2 cellular contexts compared by ENCODE assay signal in genomic region chr11:32613500-32614151, GRCh38.
TF ChIP-seq lines count a peak whose summit lies in the region.

No MANE protein-coding gene starts in this region.

TF ChIP-seq in HepG2, 621 proteins besides CTCF, POLR2A, EP300 and RAD21 (continues in another document):
- TF ChIP-seq ZBTB7B (CRISPR knock-in tag; IDR thresholded peaks at IDR 0.05) = no peak
- TF ChIP-seq ZNF614 (CRISPR knock-in tag; IDR thresholded peaks at IDR 0.05; ENCODE audit: borderline replicate concordance) = no peak
- no peak for TF ChIP-seq ZNF234 (CRISPR knock-in tag; conservative IDR thresholded peaks at IDR 0.05)
- TF ChIP-seq GATAD2A (CRISPR knock-in tag; IDR thresholded peaks at IDR 0.05) = 0 out of 2 replicates have a peak, but pooled peaks have one; percentile 10
- TF ChIP-seq TCF7 (IDR thresholded peaks at IDR 0.05; ENCODE audit: low read depth) = peak; percentile 53; the same call in 1 of the 2 replicates
- peak; percentile 28; the same call in 1 of the 2 replicates for TF ChIP-seq ARID5B (CRISPR knock-in tag; IDR thresholded peaks at IDR 0.05)
- TF ChIP-seq ISL2 (CRISPR knock-in tag; IDR thresholded peaks at IDR 0.05) = 0 out of 2 replicates have a peak, but pooled peaks have one; percentile 18
- no peak for TF ChIP-seq SOX13 (IDR thresholded peaks at IDR 0.05)
- TF ChIP-seq SOX13 (CRISPR knock-in tag; conservative IDR thresholded peaks at IDR 0.05 in 1 of 2, IDR thresholded peaks at IDR 0.05 in 1 of 2) = 0 out of 4 replicates have a peak, but pooled peaks of 1 of the 2 experiments have one; percentile 12
- no peak for TF ChIP-seq GLI4 (CRISPR knock-in tag; IDR thresholded peaks at IDR 0.05; ENCODE audit: borderline replicate concordance)
- peak; percentile 62; the same call in 1 of the 2 replicates for TF ChIP-seq TFAP4 (IDR thresholded peaks at IDR 0.05; ENCODE audit: borderline replicate concordance, low read depth)
- peak; percentile 30; the same call in 1 of the 2 replicates for TF ChIP-seq NR2F6 (IDR thresholded peaks at IDR 0.05)
- TF ChIP-seq NR2F6 (CRISPR knock-in tag; IDR thresholded peaks at IDR 0.05) = no peak
- TF ChIP-seq RFX3 (CRISPR knock-in tag; IDR thresholded peaks at IDR 0.05) = no peak

TF ChIP-seq in GM12878, 131 proteins besides CTCF, POLR2A, EP300 and RAD21:
- TF ChIP-seq ATF7 (IDR thresholded peaks at IDR 0.05; ENCODE audit: low read depth) = 0 out of 2 replicates have a peak, but pooled peaks have one; percentile 13
- TF ChIP-seq ZNF217 (IDR thresholded peaks at IDR 0.05) = no peak
- TF ChIP-seq ZNF592 (IDR thresholded peaks at IDR 0.05) = no peak
- TF ChIP-seq HDAC2 (IDR thresholded peaks at IDR 0.05) = no peak
- 0 out of 2 replicates have a peak, but pooled peaks have one; percentile 43 for TF ChIP-seq NFIC (IDR thresholded peaks at IDR 0.05; ENCODE audit: low read depth, low read length)
- TF ChIP-seq NFYA (IDR thresholded peaks at IDR 0.05; ENCODE audit: borderline replicate concordance, low read depth, low read length) = no peak
- TF ChIP-seq SRF (IDR thresholded peaks at IDR 0.05; ENCODE audit: low read depth in 2 of 2, low read length in 2 of 2) = no peak
- peak; percentile 71 for TF ChIP-seq BCL3 (IDR thresholded peaks at IDR 0.05; ENCODE audit: borderline replicate concordance, insufficient read depth, low read depth, low read length, poor library complexity, severe bottlenecking)
- TF ChIP-seq RB1 (IDR thresholded peaks at IDR 0.05; ENCODE audit: borderline replicate concordance) = no peak
- TF ChIP-seq JUNB (IDR thresholded peaks at IDR 0.05) = peak; percentile 12; the same call in 1 of the 2 replicates
- 0 out of 2 replicates have a peak, but pooled peaks have one; percentile 53 for TF ChIP-seq GATAD2B (conservative IDR thresholded peaks at IDR 0.05; ENCODE audit: low read depth)
- no peak for TF ChIP-seq BCLAF1 (IDR thresholded peaks at IDR 0.05)
- TF ChIP-seq TCF3 (IDR thresholded peaks at IDR 0.05; ENCODE audit: borderline replicate concordance, insufficient read depth, low read depth, low read length) = no peak
- 0 out of 2 replicates have a peak, but pooled peaks have one; percentile 20 for TF ChIP-seq NR2F1 (conservative IDR thresholded peaks at IDR 0.05)
- TF ChIP-seq TCF12 (IDR thresholded peaks at IDR 0.05; ENCODE audit: low read depth, low read length) = 0 out of 2 replicates have a peak, but pooled peaks have one; percentile 2
- peak; percentile 72 for TF ChIP-seq CUX1 (IDR thresholded peaks at IDR 0.05; ENCODE audit: insufficient replicate concordance, low read depth, low read length)
- 0 out of 2 replicates have a peak, but pooled peaks have one; percentile 12 for TF ChIP-seq ZNF687 (IDR thresholded peaks at IDR 0.05)
- TF ChIP-seq TARDBP (IDR thresholded peaks at IDR 0.05; ENCODE audit: borderline replicate concordance) = no peak
- TF ChIP-seq MEF2B (IDR thresholded peaks at IDR 0.05; ENCODE audit: partially characterized antibody, poor library complexity, severe bottlenecking) = peak; percentile 72
- TF ChIP-seq IRF4 (IDR thresholded peaks at IDR 0.05; ENCODE audit: low read depth, low read length) = no peak
- no peak for TF ChIP-seq BHLHE40 (IDR thresholded peaks at IDR 0.05; ENCODE audit: borderline replicate concordance in 1 of 2, low read depth in 2 of 2, low read length in 1 of 2)
